Comparison of ENCODE assay signal across 24 cellular contexts in genomic region chr3:126995254-126995770, GRCh38. TPM values are rescaled to one million over a fixed set of nuclear protein-coding genes. Genes with fewer than 3 reads are reported as not detected.
A peak's percentile ranks its signal among the peaks of the same experiment; 100 is the strongest.
DNase-seq lines count a peak whose midpoint lies in the region; ATAC-seq and TF ChIP-seq lines count a peak whose summit lies in the region.
"Had no signal": no experiment of that assay in that cellular context is flagged by ENCODE, and none has a peak within 500 bp of the region (broad histone marks: within the 10 kb centered on the region; RNA-seq: fewer than 3 reads in every experiment).

No MANE protein-coding gene starts in this region.

- H3K36me3 ChIP-seq in esophagus muscularis mucosa (peaks cover 0 to 28% (median 12%) of the 10 kb centered on the region in 4 donors), uterus (no peaks in the 10 kb centered on the region)
- H3K36me3 ChIP-seq: adrenal gland had no signal

- H3K27ac Mint-ChIP-seq in osteocyte (ENCODE audit: unreplicated experiment) (peak overlapping the region; percentile 14), nephron progenitor cell (no peak overlapping the region)
- H3K27ac Mint-ChIP-seq in effector memory CD8-positive, alpha-beta T cell: no peak overlapping the region
- H3K27ac Mint-ChIP-seq: activated CD8-positive, alpha-beta T cell treated with anti-CD3 and anti-CD28 coated beads for 36 hours; CD8-positive, alpha-beta memory T cell had no signal

- H3K4me1 ChIP-seq in esophagus muscularis mucosa (peaks cover 49 to 94% (median 66%) of the 10 kb centered on the region in 4 donors), uterus (peaks cover 0 to 21% of the 10 kb centered on the region in 2 donors)

- peaks cover 15% of the 10 kb centered on the region for H3K4me1 Mint-ChIP-seq in osteocyte (ENCODE audit: unreplicated experiment)
- peaks cover 8 to 13% of the 10 kb centered on the region in 2 donors for H3K4me1 Mint-ChIP-seq in effector memory CD8-positive, alpha-beta T cell (ENCODE audit: low read depth in 2 of 2)
- peaks cover 12% of the 10 kb centered on the region for H3K4me1 Mint-ChIP-seq in nephron progenitor cell
- H3K4me1 Mint-ChIP-seq: stimulated activated naive CD8-positive, alpha-beta T cell treated with anti-CD3 and anti-CD28 coated beads, Interleukin-15, amount 100 ng/mL, for 72 hours had no signal

- no peak for TF ChIP-seq CTCF in LNCaP clone FGC (IDR thresholded peaks at IDR 0.05; ENCODE audit: control insufficient read depth, extremely low read depth, insufficient read depth)
- TF ChIP-seq CTCF in esophagus muscularis mucosa (IDR thresholded peaks at IDR 0.05): no peak
- TF ChIP-seq CTCF in osteocyte (IDR thresholded peaks at IDR 0.05): no peak
- TF ChIP-seq CTCF in uterus (IDR thresholded peaks at IDR 0.05): no peak
- TF ChIP-seq CTCF in nephron progenitor cell (IDR thresholded peaks at IDR 0.05): no peak

- DNase-seq in LNCaP clone FGC (ENCODE audit: low read depth) (peak; percentile 48), esophagus muscularis mucosa (ENCODE audit: extremely low spot score) (no peak), osteocyte (ENCODE audit: extremely low spot score, unreplicated experiment) (no peak), uterus (no peak), nephron progenitor cell (no peak)
- DNase-seq in effector memory CD8-positive, alpha-beta T cell: no peak
- DNase-seq: activated CD4-positive, CD25-positive, alpha-beta regulatory T cell; activated CD8-positive, alpha-beta T cell treated with anti-CD3 and anti-CD28 coated beads for 36 hours; activated gamma-delta T cell; activated T-cell treated with anti-CD3 and anti-CD28 coated beads for 4 hours; adrenal gland; CD8-positive, alpha-beta memory T cell; DMS79 treated with DMSO at 0.1 percent for 48 hours; foreskin melanocyte; NCI-H1436; NCI-H69; retina; RPMI8226; stimulated activated CD4-positive, alpha-beta T cell treated with anti-CD3 and anti-CD28 coated beads, Interleukin-4, amount 100 ng/mL, for 24 hours; stimulated activated naive CD8-positive, alpha-beta T cell treated with anti-CD3 and anti-CD28 coated beads, Interleukin-15, amount 100 ng/mL, for 72 hours; T1000 had no signal

- intact Hi-C loops in esophagus muscularis mucosa (cut with DNase I): no loop called here
- intact Hi-C loops in uterus (cut with DNase I; ENCODE audit: low total_unique reads): no loop called here

- 60% methylated on average over 9 of the region's 12 CpGs for WGBS in esophagus muscularis mucosa

- H3K9me3 Mint-ChIP-seq in osteocyte (ENCODE audit: unreplicated experiment) (no peaks in the 10 kb centered on the region), nephron progenitor cell (no peaks in the 10 kb centered on the region)
- no peaks in the 10 kb centered on the region for H3K9me3 Mint-ChIP-seq in effector memory CD8-positive, alpha-beta T cell
- H3K9me3 Mint-ChIP-seq: activated CD8-positive, alpha-beta T cell treated with anti-CD3 and anti-CD28 coated beads for 36 hours; CD8-positive, alpha-beta memory T cell; stimulated activated naive CD8-positive, alpha-beta T cell treated with anti-CD3 and anti-CD28 coated beads, Interleukin-15, amount 100 ng/mL, for 72 hours had no signal

- H3K4me3 Mint-ChIP-seq in osteocyte (ENCODE audit: unreplicated experiment) (no peak overlapping the region), nephron progenitor cell (no peak overlapping the region)
- H3K4me3 Mint-ChIP-seq in effector memory CD8-positive, alpha-beta T cell: no peak overlapping the region
- H3K4me3 Mint-ChIP-seq: activated CD8-positive, alpha-beta T cell treated with anti-CD3 and anti-CD28 coated beads for 36 hours; CD8-positive, alpha-beta memory T cell; stimulated activated naive CD8-positive, alpha-beta T cell treated with anti-CD3 and anti-CD28 coated beads, Interleukin-15, amount 100 ng/mL, for 72 hours had no signal

- no peak for TF ChIP-seq EP300 in esophagus muscularis mucosa (IDR thresholded peaks at IDR 0.05)

- H3K27ac ChIP-seq in esophagus muscularis mucosa (replicated peaks in 1 of 4) (peak overlapping the region; percentile 46 to 66 (median 58)), uterus (peak overlapping the region; percentile 48 to 56)
- H3K27ac ChIP-seq: epithelial cell of prostate had no signal

- H3K27me3 Mint-ChIP-seq in osteocyte (ENCODE audit: unreplicated experiment) (no peaks in the 10 kb centered on the region), nephron progenitor cell (ENCODE audit: low read depth, poor library complexity) (no peaks in the 10 kb centered on the region)
- no peaks in the 10 kb centered on the region for H3K27me3 Mint-ChIP-seq in effector memory CD8-positive, alpha-beta T cell
- H3K27me3 Mint-ChIP-seq: activated CD8-positive, alpha-beta T cell treated with anti-CD3 and anti-CD28 coated beads for 36 hours; CD8-positive, alpha-beta memory T cell; stimulated activated naive CD8-positive, alpha-beta T cell treated with anti-CD3 and anti-CD28 coated beads, Interleukin-15, amount 100 ng/mL, for 72 hours had no signal

- H3K9me3 ChIP-seq in esophagus muscularis mucosa: no peaks in the 10 kb centered on the region
- no peaks in the 10 kb centered on the region for H3K9me3 ChIP-seq in uterus
- H3K9me3 ChIP-seq: adrenal gland had no signal

- no peak for ATAC-seq in effector memory CD8-positive, alpha-beta T cell (replicated peaks)
- ATAC-seq in HG03135 (IDR thresholded peaks at IDR 0.05; ENCODE audit: unreplicated experiment): no peak
- ATAC-seq: activated CD8-positive, alpha-beta T cell treated with anti-CD3 and anti-CD28 coated beads for 36 hours; stimulated activated naive CD8-positive, alpha-beta T cell treated with anti-CD3 and anti-CD28 coated beads, Interleukin-15, amount 100 ng/mL, for 72 hours had no signal

- H3K36me3 Mint-ChIP-seq in osteocyte (ENCODE audit: unreplicated experiment) (peaks cover 2% of the 10 kb centered on the region), nephron progenitor cell (ENCODE audit: low read depth) (no peaks in the 10 kb centered on the region)
- H3K36me3 Mint-ChIP-seq in effector memory CD8-positive, alpha-beta T cell (ENCODE audit: insufficient read depth): peaks cover 6% of the 10 kb centered on the region

- no peaks in the 10 kb centered on the region for H3K27me3 ChIP-seq in esophagus muscularis mucosa
- no peaks in the 10 kb centered on the region for H3K27me3 ChIP-seq in uterus
- H3K27me3 ChIP-seq: adrenal gland had no signal

- H3K4me3 ChIP-seq in LNCaP clone FGC (ENCODE audit: low read depth, low read length) (no peak overlapping the region), esophagus muscularis mucosa (no peak overlapping the region), uterus (no peak overlapping the region)
- H3K4me3 ChIP-seq: adrenal gland, GM12878 had no signal

- no peak for TF ChIP-seq POLR2A in esophagus muscularis mucosa (IDR thresholded peaks at IDR 0.05; ENCODE audit: low read depth)
- TF ChIP-seq POLR2A in uterus (IDR thresholded peaks at IDR 0.05): no peak

RNA-seq across cellular contexts. Expression of gene PLXNA1, which starts 12.4 kb away (rescaled TPM):
- 10 to 100 TPM; 33.6 to 82.4 (median 47.0) TPM for total RNA-seq in esophagus muscularis mucosa
- 60.5 and 65.5 TPM in 2 replicates for total RNA-seq in osteocyte
- total RNA-seq in uterus: 10 to 100 TPM in 3 of 4 donors, 1 to 10 TPM in 1; 6.7 to 38.2 (median 16.9) TPM
